Comparison of ENCODE assay signal across 6 cellular contexts in genomic region chr7:132937286-132937685, GRCh38.
"Had no signal": no experiment of that assay in that cellular context is flagged by ENCODE, and none has a peak within 500 bp of the region (broad histone marks: within the 10 kb centered on the region; RNA-seq: fewer than 3 reads in every experiment).

No MANE protein-coding gene starts in this region.

- H2AFZ ChIP-seq: GM23248 had no signal

- H3K9me3 ChIP-seq: HAP-1 had no signal

- H3K9ac ChIP-seq: GM23248 had no signal

- DNase-seq: GOT3, H7, IMR-90 had no signal

- H3K36me3 ChIP-seq: HAP-1 had no signal

- H3K27ac ChIP-seq: GM23248 had no signal

- ATAC-seq: K562 had no signal

- H3K4me1 ChIP-seq: HAP-1 had no signal

- H3K4me3 ChIP-seq: GM23248, HAP-1, K562 had no signal
